Comparison of ENCODE assay signal across 13 cellular contexts in genomic region chr7:80147543-80148376, GRCh38. TPM values are rescaled to one million over a fixed set of nuclear protein-coding genes. Genes with fewer than 3 reads are reported as not detected.
DNase-seq lines count a peak whose midpoint lies in the region; ATAC-seq and TF ChIP-seq lines count a peak whose summit lies in the region.
"Had no signal": no experiment of that assay in that cellular context is flagged by ENCODE, and none has a peak within 500 bp of the region (broad histone marks: within the 10 kb centered on the region; RNA-seq: fewer than 3 reads in every experiment).

No MANE protein-coding gene starts in this region.

- intact Hi-C loops in natural killer cell (cut with micrococcal nuclease): no loop called here

- DNase-seq in LHCN-M2 (ENCODE audit: low read depth) (peak; percentile 87), cardiac fibroblast (ENCODE audit: low read depth in 2 of 2) (peak; percentile 94), mesothelial cell of epicardium (ENCODE audit: low spot score in 2 of 2, unreplicated experiment in 2 of 2) (no peak), natural killer cell (no peak)
- DNase-seq: activated naive CD8-positive, alpha-beta T cell treated with anti-CD3 and anti-CD28 coated beads, Interleukin-2, amount 10 ng/mL, durations not matched to agents 7 days and 5 days; GF-D8; NCI-H1694 treated with DMSO at 0.1 percent for 48 hours had no signal

- no peaks in the 10 kb centered on the region for H3K36me3 ChIP-seq in ACC112 (ENCODE audit: insufficient read depth, low read length)
- H3K36me3 ChIP-seq: BLaER1 had no signal

- H3K27ac Mint-ChIP-seq in mesothelial cell of epicardium: peak overlapping the region; percentile 95
- H3K27ac Mint-ChIP-seq in natural killer cell: no peak overlapping the region
- H3K27ac Mint-ChIP-seq: activated naive CD8-positive, alpha-beta T cell treated with anti-CD3 and anti-CD28 coated beads, Interleukin-2, amount 10 ng/mL, durations not matched to agents 7 days and 5 days; stimulated activated naive CD8-positive, alpha-beta T cell treated with anti-CD3 and anti-CD28 coated beads, Interleukin-15, Interleukin-2, amounts not matched to agents 100 ng/mL and 50 ng/mL, for 24 hours had no signal

- no peak overlapping the region for H3K4me3 Mint-ChIP-seq in mesothelial cell of epicardium
- no peak overlapping the region for H3K4me3 Mint-ChIP-seq in natural killer cell
- H3K4me3 Mint-ChIP-seq: activated naive CD8-positive, alpha-beta T cell treated with anti-CD3 and anti-CD28 coated beads, Interleukin-2, amount 10 ng/mL, durations not matched to agents 7 days and 5 days; stimulated activated naive CD8-positive, alpha-beta T cell treated with anti-CD3 and anti-CD28 coated beads, Interleukin-15, Interleukin-2, amounts not matched to agents 100 ng/mL and 50 ng/mL, for 24 hours had no signal

- no peaks in the 10 kb centered on the region for H3K27me3 ChIP-seq in ACC112 (ENCODE audit: insufficient read depth, low read length)
- H3K27me3 ChIP-seq: BLaER1 had no signal

- no peak for TF ChIP-seq CTCF in cardiac fibroblast (IDR thresholded peaks at IDR 0.05; ENCODE audit: low read depth, low read length)
- TF ChIP-seq CTCF in mesothelial cell of epicardium (IDR thresholded peaks at IDR 0.05; ENCODE audit: unreplicated experiment): no peak
- TF ChIP-seq CTCF in natural killer cell (IDR thresholded peaks at IDR 0.05): no peak

- no peaks in the 10 kb centered on the region for H3K9me3 Mint-ChIP-seq in mesothelial cell of epicardium
- peaks cover 0 to 4% of the 10 kb centered on the region in 2 donors for H3K9me3 Mint-ChIP-seq in natural killer cell
- H3K9me3 Mint-ChIP-seq: activated naive CD8-positive, alpha-beta T cell treated with anti-CD3 and anti-CD28 coated beads, Interleukin-2, amount 10 ng/mL, durations not matched to agents 7 days and 5 days had no signal

- H3K27me3 Mint-ChIP-seq in mesothelial cell of epicardium (ENCODE audit: low read depth): no peaks in the 10 kb centered on the region
- no peaks in the 10 kb centered on the region for H3K27me3 Mint-ChIP-seq in natural killer cell (ENCODE audit: low read depth in 2 of 2)

- ATAC-seq in GM21390 (IDR thresholded peaks at IDR 0.05; ENCODE audit: unreplicated experiment) (no peak), GM19328 (IDR thresholded peaks at IDR 0.05; ENCODE audit: unreplicated experiment) (no peak), natural killer cell (no peak), HG03378 (IDR thresholded peaks at IDR 0.05; ENCODE audit: unreplicated experiment) (no peak)

- peaks cover 85% of the 10 kb centered on the region for H3K79me2 ChIP-seq in ACC112 (ENCODE audit: control insufficient read depth, insufficient read depth, low read length, unreplicated experiment)

- H3K36me3 Mint-ChIP-seq in mesothelial cell of epicardium: no peaks in the 10 kb centered on the region
- H3K36me3 Mint-ChIP-seq in natural killer cell: no peaks in the 10 kb centered on the region
- H3K36me3 Mint-ChIP-seq: activated naive CD8-positive, alpha-beta T cell treated with anti-CD3 and anti-CD28 coated beads, Interleukin-2, amount 10 ng/mL, durations not matched to agents 7 days and 5 days had no signal

- H3K4me1 Mint-ChIP-seq in mesothelial cell of epicardium (peaks cover 72% of the 10 kb centered on the region), natural killer cell (peaks cover 0 to 8% of the 10 kb centered on the region in 2 donors)

- H3K27ac ChIP-seq in ACC112 (ENCODE audit: low read depth, low read length): peak overlapping the region; percentile 88
- H3K27ac ChIP-seq: BLaER1 had no signal

- peak overlapping the region; percentile 0 for H2AFZ ChIP-seq in ACC112 (ENCODE audit: low read length, unreplicated experiment)

- H3K4me1 ChIP-seq in ACC112 (ENCODE audit: control insufficient read depth, insufficient read depth, low read length, unreplicated experiment): peaks cover 72% of the 10 kb centered on the region

- peak overlapping the region; percentile 28 for H3K4me3 ChIP-seq in ACC112 (ENCODE audit: low read depth, low read length)
- H3K4me3 ChIP-seq in cardiac fibroblast (replicated peaks in 1 of 2; ENCODE audit: low read depth in 2 of 2, low read length in 2 of 2): no peak overlapping the region
- H3K4me3 ChIP-seq: BLaER1 had no signal

RNA-seq across cellular contexts. Expression of gene GNAI1, which starts 13.1 kb away (rescaled TPM):
- 84.0 and 95.9 TPM in 2 replicates for total RNA-seq in LHCN-M2 (2014; rRNA removed)
- 36.7 TPM for polyA plus RNA-seq in LHCN-M2 (2012)
- 50.0 to 61.1 TPM (median 54.4 TPM) in 3 replicates for total RNA-seq in mesothelial cell of epicardium
- total RNA-seq in natural killer cell: 1 to 10 TPM in 1 of 3 donors, under 1 TPM in 2; 0.59 to 1.1 (median 0.68) TPM

Comparison
In these comparisons a context has a peak if more than half of its experiments do, and no peak if none do; other contexts are left out.
1. DNase-seq: peak in LHCN-M2 (single experiment) and cardiac fibroblast (2 of 2); none in mesothelial cell of epicardium (0 of 2) and natural killer cell (single experiment).
2. RNA of gene GNAI1, which starts 13.1 kb away (total RNA-seq): 84.0 to 95.9 TPM in LHCN-M2 and 50.0 to 61.1 TPM in mesothelial cell of epicardium; 0.59 to 1.1 TPM in natural killer cell; every median in the first group is over 10 times any median in the second.